Comparison of ENCODE assay signal across 17 cellular contexts in the genomic region with DNA sequence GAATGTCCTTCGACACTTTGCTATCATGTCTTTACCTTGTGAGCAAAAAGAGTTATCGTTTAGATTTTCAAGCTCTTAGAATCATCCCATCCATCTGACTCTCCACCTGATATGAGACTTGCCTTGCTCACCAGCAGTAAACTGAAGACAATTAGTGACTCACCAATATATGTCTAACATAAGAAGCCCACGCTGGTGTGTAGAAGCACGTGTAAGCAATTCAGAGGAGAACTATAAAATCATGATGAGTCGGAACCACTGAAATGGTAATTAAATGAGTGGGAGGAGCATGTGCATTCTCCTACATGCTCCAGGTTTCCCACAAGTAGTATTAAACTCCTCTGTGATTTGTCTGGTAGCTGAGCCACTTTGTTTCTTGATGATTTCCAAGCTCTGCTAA.
DNase-seq lines count a peak whose midpoint lies in the region; ATAC-seq, FAIRE-seq and TF ChIP-seq lines count a peak whose summit lies in the region.
"Had no signal": no experiment of that assay in that cellular context is flagged by ENCODE, and none has a peak within 500 bp of the region (broad histone marks: within the 10 kb centered on the region; RNA-seq: fewer than 3 reads in every experiment).

No MANE protein-coding gene starts in this region.

- no peak for ATAC-seq in GM19324 (IDR thresholded peaks at IDR 0.05; ENCODE audit: low FRiP score, unreplicated experiment)
- ATAC-seq: K562 had no signal

- FAIRE-seq in astrocyte (lab: Jason Lieb, UNC), result no peak
- FAIRE-seq: K562, RCC 7860 had no signal

- H3K9me3 ChIP-seq in astrocyte (ENCODE audit: insufficient read depth, low read depth, low read length), result no peaks in the 10 kb centered on the region

- intact Hi-C loops in posterior vena cava (cut with DNase I), result no loop called here

- H3K4me1 ChIP-seq in astrocyte (ENCODE audit: insufficient read depth, low read length), result no peaks in the 10 kb centered on the region

- no peak overlapping the region for H3K27ac Mint-ChIP-seq in astrocyte (ENCODE audit: unreplicated experiment)
- H3K27ac Mint-ChIP-seq: CD4-positive, alpha-beta T cell had no signal

- in situ Hi-C loops in Caki2 (cut with HindIII; ENCODE audit: low pct_unique_long_range_greater_than_20kb, low sequenced_read_pairs) (no loop called here), GM13977 (cut with MboI; ENCODE audit: low pct_unique_long_range_greater_than_20kb, low sequenced_read_pairs, unreplicated experiment) (no loop called here)

- H3K79me2 ChIP-seq in astrocyte (ENCODE audit: insufficient read depth, low read length), result no peaks in the 10 kb centered on the region

- H3K27me3 ChIP-seq in astrocyte (ENCODE audit: insufficient read depth, low read length) (no peaks in the 10 kb centered on the region), kidney epithelial cell (ENCODE audit: control insufficient read depth, insufficient read depth, low read length) (no peaks in the 10 kb centered on the region)

- H3K9ac ChIP-seq in astrocyte (ENCODE audit: low read length), result no peak overlapping the region

- no peaks in the 10 kb centered on the region for H3K36me3 ChIP-seq in astrocyte (ENCODE audit: insufficient read depth, low read length)
- no peaks in the 10 kb centered on the region for H3K36me3 ChIP-seq in kidney epithelial cell (ENCODE audit: control insufficient read depth, insufficient read depth, low read length)

- DNase-seq in Caki2 (ENCODE audit: low read depth) (peak; percentile 66), M059J (ENCODE audit: low read depth) (peak; percentile 17), astrocyte (ENCODE audit: low read depth) (peak; percentile 4), kidney epithelial cell (ENCODE audit: low read depth) (peak; percentile 14), posterior vena cava (ENCODE audit: low spot score) (no peak), GOT3 (lab: John Stamatoyannopoulos, UW) (no peak), GM13977 (ENCODE audit: low spot score) (no peak)
- DNase-seq: CD4-positive, alpha-beta T cell; DND-41; GDM1; NCI-H1092 treated with DMSO at 0.1 percent for 48 hours; NCI-H1694 treated with DMSO at 0.1 percent for 48 hours; NCI-H774; SIG-M5 had no signal

- H3K27me3 Mint-ChIP-seq in astrocyte (ENCODE audit: low read depth, unreplicated experiment), result no peaks in the 10 kb centered on the region
- H3K27me3 Mint-ChIP-seq: CD4-positive, alpha-beta T cell had no signal

- no peaks in the 10 kb centered on the region for H3K36me3 Mint-ChIP-seq in astrocyte (ENCODE audit: low read depth, unreplicated experiment)

- no peak overlapping the region for H3K27ac ChIP-seq in astrocyte (ENCODE audit: low read depth, low read length)

- no peaks in the 10 kb centered on the region for H4K20me1 ChIP-seq in astrocyte (ENCODE audit: insufficient read depth, low read length)

- H2AFZ ChIP-seq in astrocyte (ENCODE audit: low read depth, low read length), result no peak overlapping the region

- H3K9me3 Mint-ChIP-seq in astrocyte (ENCODE audit: unreplicated experiment), result no peaks in the 10 kb centered on the region
- H3K9me3 Mint-ChIP-seq: CD4-positive, alpha-beta T cell had no signal

- H3K4me3 Mint-ChIP-seq in astrocyte (ENCODE audit: unreplicated experiment), result no peak overlapping the region
- H3K4me3 Mint-ChIP-seq: CD4-positive, alpha-beta T cell had no signal

- no peak overlapping the region for H3K4me2 ChIP-seq in astrocyte (ENCODE audit: low read length)

- no peaks in the 10 kb centered on the region for H3K4me1 Mint-ChIP-seq in astrocyte (ENCODE audit: low read depth, unreplicated experiment)

- TF ChIP-seq CTCF in astrocyte (IDR thresholded peaks at IDR 0.05; ENCODE audit: insufficient read depth, low read depth, low read length) (no peak), kidney epithelial cell (IDR thresholded peaks at IDR 0.05; ENCODE audit: insufficient read depth, low read length, poor library complexity, severe bottlenecking) (no peak), GM13977 (IDR thresholded peaks at IDR 0.05; ENCODE audit: extremely low read depth, insufficient read depth, missing control alignments) (no peak)

- H3K4me3 ChIP-seq in astrocyte (ENCODE audit: insufficient read depth, low read depth, low read length) (no peak overlapping the region), kidney epithelial cell (ENCODE audit: low read depth, low read length) (no peak overlapping the region)
- H3K4me3 ChIP-seq: K562 had no signal

Comparison
In these comparisons a context has a peak if more than half of its experiments do, and no peak if none do; other contexts are left out.
1. DNase-seq: peak in Caki2 (single experiment), M059J (single experiment), astrocyte (single experiment) and kidney epithelial cell (single experiment); none in posterior vena cava (single experiment), GOT3 (single experiment) and GM13977 (single experiment).